Comparison of ENCODE assay signal across 20 cellular contexts in genomic region chr7:44673771-44674170, GRCh38.
A peak's percentile ranks its signal among the peaks of the same experiment; 100 is the strongest.
DNase-seq lines count a peak whose midpoint lies in the region; ATAC-seq and TF ChIP-seq lines count a peak whose summit lies in the region.
"Had no signal": no experiment of that assay in that cellular context is flagged by ENCODE, and none has a peak within 500 bp of the region (broad histone marks: within the 10 kb centered on the region; RNA-seq: fewer than 3 reads in every experiment).

No MANE protein-coding gene starts in this region.

- H3K4me1 ChIP-seq in CD4-positive, alpha-beta memory T cell (ENCODE audit: insufficient read depth, low read length) = no peaks in the 10 kb centered on the region
- peaks cover 0 to 9% (median 0%) of the 10 kb centered on the region in 3 donors for H3K4me1 ChIP-seq in gastroesophageal sphincter
- H3K4me1 ChIP-seq: Peyer's patch, SJSA1 had no signal

- H3K36me3 Mint-ChIP-seq in activated CD8-positive, alpha-beta T cell treated with anti-CD3 and anti-CD28 coated beads, Interleukin-2, amount 10 ng/mL, durations not matched to agents 7 days and 5 days (ENCODE audit: low read depth) = peaks cover 48% of the 10 kb centered on the region
- H3K36me3 Mint-ChIP-seq in activated CD8-positive, alpha-beta T cell treated with anti-CD3 and anti-CD28 coated beads for 36 hours (ENCODE audit: low read depth) = peaks cover 24% of the 10 kb centered on the region
- H3K36me3 Mint-ChIP-seq in CD4-positive, alpha-beta memory T cell = peaks cover 41 to 59% of the 10 kb centered on the region in 2 donors
- H3K36me3 Mint-ChIP-seq in chondrocyte (ENCODE audit: low read depth) = peaks cover 29% of the 10 kb centered on the region
- H3K36me3 Mint-ChIP-seq in stimulated activated memory B cell treated with anti-CD40 and anti-IgM and Interleukin-4, amounts not matched to agents 10 μg/mL and 1 μg/mL and 100 μg/mL, for 72 hours = peaks cover 64% of the 10 kb centered on the region
- H3K36me3 Mint-ChIP-seq in naive thymus-derived CD8-positive, alpha-beta T cell = peaks cover 0 to 50% (median 7%) of the 10 kb centered on the region in 3 donors

- POLR2A ChIA-PET in activated CD8-positive, alpha-beta T cell treated with anti-CD3 and anti-CD28 coated beads, Interleukin-2, amount 10 ng/mL, durations not matched to agents 7 days and 5 days (lab: Charles Lee) = interaction anchor here (1.6 kb wide), 1 partner anchor 67 kb away, joined by 4 read pairs; the partner anchor contains the start of gene OGDH
- POLR2A ChIA-PET in activated CD8-positive, alpha-beta T cell treated with anti-CD3 and anti-CD28 coated beads for 36 hours (lab: Charles Lee) = no interaction called here
- POLR2A ChIA-PET in CD4-positive, alpha-beta memory T cell (lab: Charles Lee; ENCODE audit: partially characterized antibody) = no interaction called here
- POLR2A ChIA-PET in naive thymus-derived CD8-positive, alpha-beta T cell (lab: Charles Lee) = no interaction called here

- WGBS in gastroesophageal sphincter (ENCODE audit: low coverage in 1 of 2), 2 donors = 100% methylated on average over 1 of the region's 6 CpGs; no CpG with 5 or more reads in 1 of the 2 donors

- peaks cover 45% of the 10 kb centered on the region for H3K36me3 ChIP-seq in CD4-positive, alpha-beta memory T cell (ENCODE audit: insufficient read depth, low read length)
- peaks cover 0 to 71% of the 10 kb centered on the region in 2 donors for H3K36me3 ChIP-seq in gastroesophageal sphincter

- TF ChIP-seq POLR2A in gastroesophageal sphincter (IDR thresholded peaks at IDR 0.05) = no peak

- no peak overlapping the region for H3K4me3 Mint-ChIP-seq in activated CD8-positive, alpha-beta T cell treated with anti-CD3 and anti-CD28 coated beads, Interleukin-2, amount 10 ng/mL, durations not matched to agents 7 days and 5 days
- no peak overlapping the region for H3K4me3 Mint-ChIP-seq in activated CD8-positive, alpha-beta T cell treated with anti-CD3 and anti-CD28 coated beads for 36 hours
- no peak overlapping the region for H3K4me3 Mint-ChIP-seq in CD4-positive, alpha-beta memory T cell
- H3K4me3 Mint-ChIP-seq in chondrocyte (ENCODE audit: unreplicated experiment) = no peak overlapping the region
- H3K4me3 Mint-ChIP-seq in stimulated activated memory B cell treated with anti-CD40 and anti-IgM and Interleukin-4, amounts not matched to agents 10 μg/mL and 1 μg/mL and 100 μg/mL, for 72 hours = no peak overlapping the region
- no peak overlapping the region for H3K4me3 Mint-ChIP-seq in naive thymus-derived CD8-positive, alpha-beta T cell

- no peak for TF ChIP-seq EP300 in gastroesophageal sphincter (IDR thresholded peaks at IDR 0.05)

- TF ChIP-seq CTCF in activated CD8-positive, alpha-beta T cell treated with anti-CD3 and anti-CD28 coated beads for 36 hours (IDR thresholded peaks at IDR 0.05) = no peak
- no peak for TF ChIP-seq CTCF in chondrocyte (IDR thresholded peaks at IDR 0.05)
- TF ChIP-seq CTCF in gastroesophageal sphincter (IDR thresholded peaks at IDR 0.05) = no peak

- CTCF ChIA-PET in activated CD8-positive, alpha-beta T cell treated with anti-CD3 and anti-CD28 coated beads, Interleukin-2, amount 10 ng/mL, durations not matched to agents 7 days and 5 days (lab: Charles Lee) = no interaction called here
- CTCF ChIA-PET in activated CD8-positive, alpha-beta T cell treated with anti-CD3 and anti-CD28 coated beads for 36 hours (lab: Charles Lee) = no interaction called here
- CTCF ChIA-PET in CD4-positive, alpha-beta memory T cell (lab: Charles Lee; ENCODE audit: partially characterized antibody) = no interaction called here

- ATAC-seq in activated CD8-positive, alpha-beta T cell treated with anti-CD3 and anti-CD28 coated beads, Interleukin-2, amount 10 ng/mL, durations not matched to agents 7 days and 5 days = no peak
- ATAC-seq in activated CD8-positive, alpha-beta T cell treated with anti-CD3 and anti-CD28 coated beads for 36 hours = no peak
- ATAC-seq in stimulated activated memory B cell treated with anti-CD40 and anti-IgM and Interleukin-4, amounts not matched to agents 10 μg/mL and 1 μg/mL and 100 μg/mL, for 72 hours = no peak
- ATAC-seq in gastroesophageal sphincter = no peak
- ATAC-seq in naive thymus-derived CD8-positive, alpha-beta T cell = no peak

- H3K9me3 Mint-ChIP-seq in activated CD8-positive, alpha-beta T cell treated with anti-CD3 and anti-CD28 coated beads, Interleukin-2, amount 10 ng/mL, durations not matched to agents 7 days and 5 days (ENCODE audit: insufficient read depth) = no peaks in the 10 kb centered on the region
- H3K9me3 Mint-ChIP-seq in activated CD8-positive, alpha-beta T cell treated with anti-CD3 and anti-CD28 coated beads for 36 hours = no peaks in the 10 kb centered on the region
- no peaks in the 10 kb centered on the region for H3K9me3 Mint-ChIP-seq in CD4-positive, alpha-beta memory T cell
- H3K9me3 Mint-ChIP-seq in chondrocyte (ENCODE audit: low read depth) = no peaks in the 10 kb centered on the region
- H3K9me3 Mint-ChIP-seq in stimulated activated memory B cell treated with anti-CD40 and anti-IgM and Interleukin-4, amounts not matched to agents 10 μg/mL and 1 μg/mL and 100 μg/mL, for 72 hours = no peaks in the 10 kb centered on the region
- no peaks in the 10 kb centered on the region for H3K9me3 Mint-ChIP-seq in naive thymus-derived CD8-positive, alpha-beta T cell

- no peaks in the 10 kb centered on the region for H3K4me1 Mint-ChIP-seq in activated CD8-positive, alpha-beta T cell treated with anti-CD3 and anti-CD28 coated beads, Interleukin-2, amount 10 ng/mL, durations not matched to agents 7 days and 5 days (ENCODE audit: low read depth)
- H3K4me1 Mint-ChIP-seq in activated CD8-positive, alpha-beta T cell treated with anti-CD3 and anti-CD28 coated beads for 36 hours (ENCODE audit: low read depth) = no peaks in the 10 kb centered on the region
- peaks cover 0 to 4% (median 3%) of the 10 kb centered on the region in 4 donors for H3K4me1 Mint-ChIP-seq in CD4-positive, alpha-beta memory T cell
- no peaks in the 10 kb centered on the region for H3K4me1 Mint-ChIP-seq in chondrocyte (ENCODE audit: low read depth)
- peaks cover 5% of the 10 kb centered on the region for H3K4me1 Mint-ChIP-seq in stimulated activated memory B cell treated with anti-CD40 and anti-IgM and Interleukin-4, amounts not matched to agents 10 μg/mL and 1 μg/mL and 100 μg/mL, for 72 hours
- peaks cover 0 to 7% (median 0%) of the 10 kb centered on the region in 4 donors for H3K4me1 Mint-ChIP-seq in naive thymus-derived CD8-positive, alpha-beta T cell

- no peaks in the 10 kb centered on the region for H3K9me3 ChIP-seq in CD4-positive, alpha-beta memory T cell (ENCODE audit: control insufficient read depth in 1 of 2, low read length in 2 of 2)
- no peaks in the 10 kb centered on the region for H3K9me3 ChIP-seq in gastroesophageal sphincter
- H3K9me3 ChIP-seq: Peyer's patch, SJSA1 had no signal

- no peaks in the 10 kb centered on the region for H3K27me3 ChIP-seq in CD4-positive, alpha-beta memory T cell (ENCODE audit: insufficient read depth, low read length)
- H3K27me3 ChIP-seq in gastroesophageal sphincter = no peaks in the 10 kb centered on the region
- H3K27me3 ChIP-seq: Peyer's patch, SJSA1 had no signal

- no peak for DNase-seq in activated CD8-positive, alpha-beta T cell treated with anti-CD3 and anti-CD28 coated beads, Interleukin-2, amount 10 ng/mL, durations not matched to agents 7 days and 5 days
- no peak for DNase-seq in activated CD8-positive, alpha-beta T cell treated with anti-CD3 and anti-CD28 coated beads for 36 hours
- no peak for DNase-seq in CD4-positive, alpha-beta memory T cell
- DNase-seq in chondrocyte (ENCODE audit: low spot score) = peak; percentile 72
- no peak for DNase-seq in naive thymus-derived CD8-positive, alpha-beta T cell
- DNase-seq: AML-193, C1 segment of cervical spinal cord, DMS53, GDM1, IMR-90, NCI-H1092 treated with DMSO at 0.1 percent for 48 hours, NCI-H146, NCI-H2029 treated with DMSO at 0.1 percent for 48 hours, NCI-H524 treated with DMSO at 0.1 percent for 48 hours, NCI-H82, Peyer's patch had no signal

- intact Hi-C loops in activated CD8-positive, alpha-beta T cell treated with anti-CD3 and anti-CD28 coated beads for 36 hours (cut with micrococcal nuclease) = no loop called here
- intact Hi-C loops in CD4-positive, alpha-beta memory T cell (cut with micrococcal nuclease) = no loop called here

- H3K27ac Mint-ChIP-seq in activated CD8-positive, alpha-beta T cell treated with anti-CD3 and anti-CD28 coated beads, Interleukin-2, amount 10 ng/mL, durations not matched to agents 7 days and 5 days = peak overlapping the region; percentile 1
- no peak overlapping the region for H3K27ac Mint-ChIP-seq in activated CD8-positive, alpha-beta T cell treated with anti-CD3 and anti-CD28 coated beads for 36 hours
- peak overlapping the region in 5 of 7 donors; percentile 19 to 76 (median 52) for H3K27ac Mint-ChIP-seq in CD4-positive, alpha-beta memory T cell
- H3K27ac Mint-ChIP-seq in chondrocyte (ENCODE audit: unreplicated experiment) = no peak overlapping the region
- peak overlapping the region; percentile 21 for H3K27ac Mint-ChIP-seq in stimulated activated memory B cell treated with anti-CD40 and anti-IgM and Interleukin-4, amounts not matched to agents 10 μg/mL and 1 μg/mL and 100 μg/mL, for 72 hours
- peak overlapping the region in 1 of 10 donors; percentile 66 for H3K27ac Mint-ChIP-seq in naive thymus-derived CD8-positive, alpha-beta T cell

- no peaks in the 10 kb centered on the region for H3K27me3 Mint-ChIP-seq in activated CD8-positive, alpha-beta T cell treated with anti-CD3 and anti-CD28 coated beads, Interleukin-2, amount 10 ng/mL, durations not matched to agents 7 days and 5 days (ENCODE audit: low read depth)
- no peaks in the 10 kb centered on the region for H3K27me3 Mint-ChIP-seq in activated CD8-positive, alpha-beta T cell treated with anti-CD3 and anti-CD28 coated beads for 36 hours
- H3K27me3 Mint-ChIP-seq in CD4-positive, alpha-beta memory T cell = no peaks in the 10 kb centered on the region
- no peaks in the 10 kb centered on the region for H3K27me3 Mint-ChIP-seq in chondrocyte (ENCODE audit: low read depth)
- H3K27me3 Mint-ChIP-seq in stimulated activated memory B cell treated with anti-CD40 and anti-IgM and Interleukin-4, amounts not matched to agents 10 μg/mL and 1 μg/mL and 100 μg/mL, for 72 hours = no peaks in the 10 kb centered on the region
- H3K27me3 Mint-ChIP-seq in naive thymus-derived CD8-positive, alpha-beta T cell = no peaks in the 10 kb centered on the region

- no peak overlapping the region for H3K27ac ChIP-seq in CD4-positive, alpha-beta memory T cell (ENCODE audit: low read depth, low read length)
- no peak overlapping the region for H3K27ac ChIP-seq in gastroesophageal sphincter
- H3K27ac ChIP-seq: KMS-11, Peyer's patch, SJSA1 had no signal

- no peak overlapping the region for H3K4me3 ChIP-seq in CD4-positive, alpha-beta memory T cell (ENCODE audit: low read length in 2 of 2)
- H3K4me3 ChIP-seq in gastroesophageal sphincter = no peak overlapping the region
- H3K4me3 ChIP-seq: Peyer's patch, SJSA1 had no signal

Comparison
In these comparisons a context has a peak if more than half of its experiments do, and no peak if none do; other contexts are left out.
1. H3K27ac Mint-ChIP-seq: peak in activated CD8-positive, alpha-beta T cell treated with anti-CD3 and anti-CD28 coated beads, Interleukin-2, amount 10 ng/mL, durations not matched to agents 7 days and 5 days (single experiment), CD4-positive, alpha-beta memory T cell (5 of 7) and stimulated activated memory B cell treated with anti-CD40 and anti-IgM and Interleukin-4, amounts not matched to agents 10 μg/mL and 1 μg/mL and 100 μg/mL, for 72 hours (single experiment); none in activated CD8-positive, alpha-beta T cell treated with anti-CD3 and anti-CD28 coated beads for 36 hours (single experiment) and chondrocyte (single experiment).